8 cellular contexts compared by ENCODE assay signal in genomic region chr19:4061178-4061682, GRCh38. TPM values are rescaled to one million over a fixed set of nuclear protein-coding genes. Genes with fewer than 3 reads are reported as not detected.
DNase-seq lines count a peak whose midpoint lies in the region; ATAC-seq and TF ChIP-seq lines count a peak whose summit lies in the region.

No MANE protein-coding gene starts in this region.

- H3K36me3 ChIP-seq in PC-9 (ENCODE audit: low read depth) (no peaks in the 10 kb centered on the region), psoas muscle (ENCODE audit: insufficient read depth in 1 of 2, low read depth in 1 of 2) (no peaks in the 10 kb centered on the region), MM.1S (replicated peaks; ENCODE audit: insufficient read depth, low read length) (no peaks in the 10 kb centered on the region)

- TF ChIP-seq CTCF in Calu3 (IDR thresholded peaks at IDR 0.05; ENCODE audit: unreplicated experiment): no peak
- no peak for TF ChIP-seq CTCF in PC-9 (conservative IDR thresholded peaks at IDR 0.05)
- no peak for TF ChIP-seq CTCF in psoas muscle (IDR thresholded peaks at IDR 0.05)
- no peak for TF ChIP-seq CTCF in MM.1S (IDR thresholded peaks at IDR 0.05; ENCODE audit: low read length)

- CTCF ChIA-PET in Calu3 (lab: Charles Lee) (no interaction called here), PC-9 (lab: Charles Lee) (no interaction called here)

- H3K79me2 ChIP-seq in PC-9 (ENCODE audit: low read depth) (peaks cover 87% of the 10 kb centered on the region), MM.1S (ENCODE audit: low read length) (peaks cover 88% of the 10 kb centered on the region)

- H3K27ac ChIP-seq in PC-9 (peak overlapping the region; percentile 96), psoas muscle (peak overlapping the region; percentile 96), MM.1S (ENCODE audit: low read length) (no peak overlapping the region)

- H3K9me3 ChIP-seq in PC-9 (ENCODE audit: insufficient read depth, low read depth) (no peaks in the 10 kb centered on the region), psoas muscle (no peaks in the 10 kb centered on the region), MM.1S (replicated peaks; ENCODE audit: insufficient read depth, low read length) (no peaks in the 10 kb centered on the region)

- H3K27me3 ChIP-seq in PC-9 (ENCODE audit: insufficient read depth, low read depth) (no peaks in the 10 kb centered on the region), psoas muscle (ENCODE audit: insufficient read depth in 3 of 3, low read length in 2 of 3) (no peaks in the 10 kb centered on the region), MM.1S (replicated peaks; ENCODE audit: insufficient read depth, low read length) (no peaks in the 10 kb centered on the region)

- POLR2A ChIA-PET in PC-9 (lab: Charles Lee; ENCODE audit: unreplicated experiment): no interaction called here

- H3K27ac Mint-ChIP-seq in Calu3 (ENCODE audit: unreplicated experiment): peak overlapping the region; percentile 58

- peaks cover 44% of the 10 kb centered on the region for H4K20me1 ChIP-seq in PC-9 (ENCODE audit: insufficient read depth)
- peaks cover 52% of the 10 kb centered on the region for H4K20me1 ChIP-seq in MM.1S (ENCODE audit: insufficient read depth, low read length)

- peaks cover 82% of the 10 kb centered on the region for H3K36me3 Mint-ChIP-seq in Calu3 (ENCODE audit: insufficient read depth, unreplicated experiment)

- H3K9me2 ChIP-seq in PC-9 (ENCODE audit: insufficient read depth) (no peaks in the 10 kb centered on the region), MM.1S (replicated peaks; ENCODE audit: insufficient read depth, low read length) (no peaks in the 10 kb centered on the region)

- no TSS peak for BruUV-seq in Calu3 (replicated peaks; lab: Mats Ljungman, UMichigan)
- no TSS peak for BruUV-seq in PC-9 (replicated peaks; lab: Mats Ljungman, UMichigan)

- peak overlapping the region; percentile 91 for H3K4me2 ChIP-seq in PC-9
- no peak overlapping the region for H3K4me2 ChIP-seq in MM.1S (ENCODE audit: low read depth, low read length)

- peaks cover 8% of the 10 kb centered on the region for H3K4me1 Mint-ChIP-seq in Calu3 (ENCODE audit: low read depth, unreplicated experiment)

- intact Hi-C loops in Calu3 (cut with micrococcal nuclease; ENCODE audit: unreplicated experiment): no loop called here
- intact Hi-C loops in PC-9 (cut with micrococcal nuclease; ENCODE audit: unreplicated experiment): loop anchor here (5.0 to 10.0 kb wide), 2 partner anchors 74 to 84 kb away; partner anchors contain the start of gene EEF2
- intact Hi-C loops in psoas muscle (cut with DNase I): loop anchor here in 1 of 2 donors (5.0 kb wide), 2 partner anchors 54 to 79 kb away; partner anchors contain the start of gene PIAS4

- H3K9me3 Mint-ChIP-seq in Calu3 (ENCODE audit: low read depth, unreplicated experiment): no peaks in the 10 kb centered on the region

- 4 to 11% (median 7%) methylated on average over 11 to 23 of the region's 23 CpGs for WGBS in psoas muscle, 3 donors

- H3K4me3 Mint-ChIP-seq in Calu3 (ENCODE audit: low read depth, unreplicated experiment): peak overlapping the region; percentile 82

- ATAC-seq in esophagus mucosa (peak; percentile 39), psoas muscle (peak; percentile 19 to 57 (median 50)), GM21737 (IDR thresholded peaks at IDR 0.05; ENCODE audit: unreplicated experiment) (no peak), HG03175 (IDR thresholded peaks at IDR 0.05; ENCODE audit: unreplicated experiment) (no peak), HG03095 (IDR thresholded peaks at IDR 0.05; ENCODE audit: unreplicated experiment) (no peak)

- H3K27me3 Mint-ChIP-seq in Calu3 (ENCODE audit: unreplicated experiment): no peaks in the 10 kb centered on the region

- H3K9ac ChIP-seq in MM.1S (ENCODE audit: low read length): no peak overlapping the region

- no peak overlapping the region for H2AFZ ChIP-seq in PC-9
- H2AFZ ChIP-seq in MM.1S (ENCODE audit: low read length): no peak overlapping the region

- H3K4me1 ChIP-seq in PC-9 (replicated peaks; ENCODE audit: insufficient read depth) (peaks cover 63% of the 10 kb centered on the region), psoas muscle (peaks cover 64% of the 10 kb centered on the region), MM.1S (ENCODE audit: low read length) (no peaks in the 10 kb centered on the region)

- H3K4me3 ChIP-seq in PC-9 (peak overlapping the region; percentile 57; the same call in 1 of the 2 replicates), psoas muscle (peak overlapping the region; percentile 97), MM.1S (ENCODE audit: low read length) (no peak overlapping the region)

- H3F3A ChIP-seq in PC-9 (ENCODE audit: insufficient read depth, low read depth) (peaks cover 39% of the 10 kb centered on the region; the same call in 1 of the 2 replicates), MM.1S (ENCODE audit: insufficient read depth, low read length) (no peaks in the 10 kb centered on the region)

- DNase-seq in Calu3 (peak; percentile 75), PC-9 (peak; percentile 64 to 79), psoas muscle (peak; percentile 89 to 94), MM.1S (no peak)

RNA-seq across cellular contexts. Expression of gene ZBTB7A, which starts 5.5 kb away (rescaled TPM):
- total RNA-seq in Calu3 (2022): 38.0 and 44.7 TPM in 2 replicates
- total RNA-seq in PC-9 (2021): 41.2 and 48.2 TPM in 2 replicates
- total RNA-seq in esophagus mucosa: 53.7 TPM
- total RNA-seq in psoas muscle: 10 to 100 TPM; 25.7 to 55.9 (median 45.7) TPM
- polyA plus RNA-seq in psoas muscle: 10 to 100 TPM; 18.5 to 20.3 (median 20.0) TPM

RNA-seq across cellular contexts. Expression of gene PIAS4, which starts 53.7 kb away (rescaled TPM):
- total RNA-seq in Calu3 (2022) (29.3 and 35.7 TPM in 2 replicates), PC-9 (2021) (25.5 and 26.5 TPM in 2 replicates), esophagus mucosa (19.3 TPM), psoas muscle (10 to 100 TPM; 14.6 to 27.2 (median 17.0) TPM)
- polyA plus RNA-seq in psoas muscle: 10 to 100 TPM; 12.7 to 21.8 (median 14.6) TPM

Comparison
In these comparisons a context has a peak if more than half of its experiments do, and no peak if none do; other contexts are left out.
1. ATAC-seq: peak in esophagus mucosa (single experiment) and psoas muscle (4 of 4); none in GM21737 (single experiment), HG03175 (single experiment) and HG03095 (single experiment).